Comparison of ENCODE assay signal across 2 cellular contexts in the genomic region with DNA sequence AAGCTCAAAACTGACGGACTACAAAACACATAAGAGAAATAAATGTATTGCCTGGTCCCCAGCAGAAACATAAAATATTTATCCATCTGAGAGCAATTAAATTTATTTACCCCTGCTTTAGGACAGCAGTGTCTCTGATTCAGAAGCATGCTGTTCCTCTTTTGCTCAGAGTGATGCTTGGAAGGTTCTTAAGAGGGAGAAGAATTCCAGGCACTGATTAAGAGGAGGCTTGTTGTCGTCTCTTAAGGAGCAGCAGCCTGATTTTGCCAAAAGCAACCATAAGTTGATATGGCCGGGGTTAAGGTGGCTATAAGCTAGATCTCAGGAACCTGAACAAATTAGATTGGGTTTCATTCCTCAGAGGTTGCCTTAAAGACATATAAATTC.
TF ChIP-seq lines count a peak whose summit lies in the region.

No MANE protein-coding gene starts in this region.

TF ChIP-seq in SK-N-SH, 30 proteins besides CTCF, POLR2A, EP300 and RAD21 (continued from another document):
- no peak for TF ChIP-seq TEAD4 (IDR thresholded peaks at IDR 0.05; ENCODE audit: borderline replicate concordance, insufficient read depth)
- TF ChIP-seq, protein P1, sequence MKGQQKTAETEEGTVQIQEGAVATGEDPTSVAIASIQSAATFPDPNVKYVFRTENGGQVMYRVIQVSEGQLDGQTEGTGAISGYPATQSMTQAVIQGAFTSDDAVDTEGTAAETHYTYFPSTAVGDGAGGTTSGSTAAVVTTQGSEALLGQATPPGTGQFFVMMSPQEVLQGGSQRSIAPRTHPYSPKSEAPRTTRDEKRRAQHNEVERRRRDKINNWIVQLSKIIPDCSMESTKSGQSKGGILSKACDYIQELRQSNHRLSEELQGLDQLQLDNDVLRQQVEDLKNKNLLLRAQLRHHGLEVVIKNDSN (IDR thresholded peaks at IDR 0.05; ENCODE audit: borderline replicate concordance, low read depth) = no peak
- TF ChIP-seq YY1 (IDR thresholded peaks at IDR 0.05; ENCODE audit: low read depth) = no peak
- TF ChIP-seq MEF2A (IDR thresholded peaks at IDR 0.05; ENCODE audit: borderline replicate concordance, low read depth) = no peak
- no peak for TF ChIP-seq RXRA (IDR thresholded peaks at IDR 0.05; ENCODE audit: borderline replicate concordance, low read depth)

TF ChIP-seq in SK-N-SH treated with all-trans-retinoic acid at 6 μM for 48 hours, 23 proteins besides CTCF, POLR2A, EP300 and RAD21 (continued from another document):
- TF ChIP-seq, protein P2, sequence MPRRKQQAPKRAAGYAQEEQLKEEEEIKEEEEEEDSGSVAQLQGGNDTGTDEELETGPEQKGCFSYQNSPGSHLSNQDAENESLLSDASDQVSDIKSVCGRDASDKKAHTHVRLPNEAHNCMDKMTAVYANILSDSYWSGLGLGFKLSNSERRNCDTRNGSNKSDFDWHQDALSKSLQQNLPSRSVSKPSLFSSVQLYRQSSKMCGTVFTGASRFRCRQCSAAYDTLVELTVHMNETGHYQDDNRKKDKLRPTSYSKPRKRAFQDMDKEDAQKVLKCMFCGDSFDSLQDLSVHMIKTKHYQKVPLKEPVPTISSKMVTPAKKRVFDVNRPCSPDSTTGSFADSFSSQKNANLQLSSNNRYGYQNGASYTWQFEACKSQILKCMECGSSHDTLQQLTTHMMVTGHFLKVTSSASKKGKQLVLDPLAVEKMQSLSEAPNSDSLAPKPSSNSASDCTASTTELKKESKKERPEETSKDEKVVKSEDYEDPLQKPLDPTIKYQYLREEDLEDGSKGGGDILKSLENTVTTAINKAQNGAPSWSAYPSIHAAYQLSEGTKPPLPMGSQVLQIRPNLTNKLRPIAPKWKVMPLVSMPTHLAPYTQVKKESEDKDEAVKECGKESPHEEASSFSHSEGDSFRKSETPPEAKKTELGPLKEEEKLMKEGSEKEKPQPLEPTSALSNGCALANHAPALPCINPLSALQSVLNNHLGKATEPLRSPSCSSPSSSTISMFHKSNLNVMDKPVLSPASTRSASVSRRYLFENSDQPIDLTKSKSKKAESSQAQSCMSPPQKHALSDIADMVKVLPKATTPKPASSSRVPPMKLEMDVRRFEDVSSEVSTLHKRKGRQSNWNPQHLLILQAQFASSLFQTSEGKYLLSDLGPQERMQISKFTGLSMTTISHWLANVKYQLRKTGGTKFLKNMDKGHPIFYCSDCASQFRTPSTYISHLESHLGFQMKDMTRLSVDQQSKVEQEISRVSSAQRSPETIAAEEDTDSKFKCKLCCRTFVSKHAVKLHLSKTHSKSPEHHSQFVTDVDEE (CRISPR knock-in tag; IDR thresholded peaks at IDR 0.05) = no peak
- TF ChIP-seq BACH2 (CRISPR knock-in tag; IDR thresholded peaks at IDR 0.05; ENCODE audit: borderline replicate concordance) = no peak
- TF ChIP-seq RARB (CRISPR knock-in tag; IDR thresholded peaks at IDR 0.05) = no peak
- TF ChIP-seq ESRRG (CRISPR knock-in tag; IDR thresholded peaks at IDR 0.05) = no peak
- TF ChIP-seq ISL1 (CRISPR knock-in tag; IDR thresholded peaks at IDR 0.05) = no peak
- TF ChIP-seq, protein P3, sequence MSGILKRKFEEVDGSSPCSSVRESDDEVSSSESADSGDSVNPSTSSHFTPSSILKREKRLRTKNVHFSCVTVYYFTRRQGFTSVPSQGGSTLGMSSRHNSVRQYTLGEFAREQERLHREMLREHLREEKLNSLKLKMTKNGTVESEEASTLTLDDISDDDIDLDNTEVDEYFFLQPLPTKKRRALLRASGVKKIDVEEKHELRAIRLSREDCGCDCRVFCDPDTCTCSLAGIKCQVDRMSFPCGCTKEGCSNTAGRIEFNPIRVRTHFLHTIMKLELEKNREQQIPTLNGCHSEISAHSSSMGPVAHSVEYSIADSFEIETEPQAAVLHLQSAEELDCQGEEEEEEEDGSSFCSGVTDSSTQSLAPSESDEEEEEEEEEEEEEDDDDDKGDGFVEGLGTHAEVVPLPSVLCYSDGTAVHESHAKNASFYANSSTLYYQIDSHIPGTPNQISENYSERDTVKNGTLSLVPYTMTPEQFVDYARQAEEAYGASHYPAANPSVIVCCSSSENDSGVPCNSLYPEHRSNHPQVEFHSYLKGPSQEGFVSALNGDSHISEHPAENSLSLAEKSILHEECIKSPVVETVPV (CRISPR knock-in tag; IDR thresholded peaks at IDR 0.05) = no peak
- TF ChIP-seq, protein P4, sequence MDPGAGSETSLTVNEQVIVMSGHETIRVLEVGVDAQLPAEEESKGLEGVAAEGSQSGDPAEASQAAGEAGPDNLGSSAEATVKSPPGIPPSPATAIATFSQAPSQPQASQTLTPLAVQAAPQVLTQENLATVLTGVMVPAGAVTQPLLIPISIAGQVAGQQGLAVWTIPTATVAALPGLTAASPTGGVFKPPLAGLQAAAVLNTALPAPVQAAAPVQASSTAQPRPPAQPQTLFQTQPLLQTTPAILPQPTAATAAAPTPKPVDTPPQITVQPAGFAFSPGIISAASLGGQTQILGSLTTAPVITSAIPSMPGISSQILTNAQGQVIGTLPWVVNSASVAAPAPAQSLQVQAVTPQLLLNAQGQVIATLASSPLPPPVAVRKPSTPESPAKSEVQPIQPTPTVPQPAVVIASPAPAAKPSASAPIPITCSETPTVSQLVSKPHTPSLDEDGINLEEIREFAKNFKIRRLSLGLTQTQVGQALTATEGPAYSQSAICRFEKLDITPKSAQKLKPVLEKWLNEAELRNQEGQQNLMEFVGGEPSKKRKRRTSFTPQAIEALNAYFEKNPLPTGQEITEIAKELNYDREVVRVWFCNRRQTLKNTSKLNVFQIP (CRISPR knock-in tag; IDR thresholded peaks at IDR 0.05; ENCODE audit: borderline replicate concordance, low read depth) = no peak
TF ChIP-seq in SK-N-SH treated with all-trans-retinoic acid at 6 μM for 48 hours: peak in this region for 0.
